ENCODE assay signal across 8 cellular contexts in genomic region chr6:101393291-101394251, GRCh38. TPM values are rescaled to one million over a fixed set of nuclear protein-coding genes. Genes with fewer than 3 reads are reported as not detected.
DNase-seq lines count a peak whose midpoint lies in the region; ATAC-seq and TF ChIP-seq lines count a peak whose summit lies in the region.

GRIK2 (plus strand) TSS chr6:101393708.

- no peak within 1 kb of the TSS for H3K9ac ChIP-seq in iPS-20b (ENCODE audit: low read depth, low read length)

- peaks cover 4% of the 10 kb centered on the region; the same call in 1 of the 2 replicates for H3K4me1 ChIP-seq in iPS-20b (ENCODE audit: insufficient read depth, low read length)
- peaks cover 26% of the 10 kb centered on the region for H3K4me1 ChIP-seq in suprapubic skin

- H3K9me3 ChIP-seq in iPS-20b (ENCODE audit: insufficient read depth, low read depth, low read length) (no peaks in the 10 kb centered on the region), suprapubic skin (no peaks in the 10 kb centered on the region)

- in situ Hi-C loops in brain microvascular endothelial cell (cut with HindIII; ENCODE audit: low pct_ligation_motif_present, low sequenced_read_pairs): no loop called here

- 1% methylated on average over 33 of the region's 71 CpGs for WGBS in suprapubic skin

- ATAC-seq in HG02763 (IDR thresholded peaks at IDR 0.05; ENCODE audit: unreplicated experiment): peak; percentile 51
- no peak for ATAC-seq in GM19395 (IDR thresholded peaks at IDR 0.05; ENCODE audit: unreplicated experiment)

- TF ChIP-seq POLR2A in suprapubic skin (IDR thresholded peaks at IDR 0.05): no peak

- no peak within 1 kb of the TSS for H3K27ac ChIP-seq in brain microvascular endothelial cell
- no peak within 1 kb of the TSS for H3K27ac ChIP-seq in iPS-20b (ENCODE audit: low read length)
- no peak within 1 kb of the TSS for H3K27ac ChIP-seq in suprapubic skin

- H3K36me3 ChIP-seq in brain microvascular endothelial cell (replicated peaks) (no peaks in the 10 kb centered on the region), iPS-20b (ENCODE audit: insufficient read depth, low read depth, low read length) (no peaks in the 10 kb centered on the region), suprapubic skin (no peaks in the 10 kb centered on the region)

- no peaks in the 10 kb centered on the region for H3K27me3 ChIP-seq in brain microvascular endothelial cell (replicated peaks)
- peaks cover 91% of the 10 kb centered on the region for H3K27me3 ChIP-seq in iPS-20b (ENCODE audit: insufficient read depth, low read length)
- peaks cover 48% of the 10 kb centered on the region for H3K27me3 ChIP-seq in suprapubic skin

- TF ChIP-seq EP300 in suprapubic skin (IDR thresholded peaks at IDR 0.05): no peak

- peak; percentile 34 for DNase-seq in GM04503 (ENCODE audit: low read depth)
- DNase-seq in NCI-H2227 (lab: John Stamatoyannopoulos, UW; ENCODE audit: unreplicated experiment): peak; percentile 81
- DNase-seq in brain microvascular endothelial cell: peak; percentile 56
- no peak for DNase-seq in suprapubic skin (ENCODE audit: low spot score in 2 of 2)
- DNase-seq in activated naive CD4-positive, alpha-beta T cell treated with Interleukin-2 at 50 U/mL for 16 hours: no peak

- H3K4me3 ChIP-seq in brain microvascular endothelial cell (ENCODE audit: low read depth, low read length) (peak within 1 kb of the TSS; percentile 67), iPS-20b (ENCODE audit: low read length) (peak within 1 kb of the TSS; percentile 71), suprapubic skin (peak within 1 kb of the TSS; percentile 57)

- peak; percentile 56 for TF ChIP-seq CTCF in brain microvascular endothelial cell (IDR thresholded peaks at IDR 0.05; ENCODE audit: low read depth, low read length, missing control alignments)
- peak in 1 of 2 donors; percentile 27 for TF ChIP-seq CTCF in suprapubic skin (IDR thresholded peaks at IDR 0.05)

RNA-seq across cellular contexts. Expression of gene GRIK2, which starts in this region (rescaled TPM):
- 1 to 10 TPM in 2 of 4 donors, under 1 TPM in 2; 0.30 to 4.1 (median 1.3) TPM for total RNA-seq in suprapubic skin

Comparison
In these comparisons a context has a peak if more than half of its experiments do, and no peak if none do; other contexts are left out.
1. DNase-seq: peak in GM04503 (single experiment), NCI-H2227 (single experiment) and brain microvascular endothelial cell (single experiment); none in suprapubic skin (0 of 2) and activated naive CD4-positive, alpha-beta T cell treated with Interleukin-2 at 50 U/mL for 16 hours (single experiment).
2. Peak in every context shown above with its lines, with median percentiles within 50 percentile points of each other: H3K4me3 ChIP-seq.